In genomic region chr16:1929105-1929504, GRCh38 we compare ENCODE assay signal across 1 cellular context.
TF ChIP-seq lines count a peak whose summit lies in the region.

No MANE protein-coding gene starts in this region.

TF ChIP-seq in GM12878, 131 proteins besides CTCF, POLR2A, EP300 and RAD21:
- TF ChIP-seq MLLT1 (IDR thresholded peaks at IDR 0.05), result 0 out of 2 replicates have a peak, but pooled peaks have one; percentile 48
- TF ChIP-seq BMI1 (IDR thresholded peaks at IDR 0.05; ENCODE audit: borderline replicate concordance), result no peak
